Comparison of ENCODE assay signal across 10 cellular contexts in genomic region chr14:99252940-99253868, GRCh38. TPM values are rescaled to one million over a fixed set of nuclear protein-coding genes. Genes with fewer than 3 reads are reported as not detected.
DNase-seq lines count a peak whose midpoint lies in the region; ATAC-seq lines count a peak whose summit lies in the region.
"Had no signal": no experiment of that assay in that cellular context is flagged by ENCODE, and none has a peak within 500 bp of the region (broad histone marks: within the 10 kb centered on the region; RNA-seq: fewer than 3 reads in every experiment).

No MANE protein-coding gene starts in this region.

- H3K4me1 Mint-ChIP-seq in T-helper 2 cell treated with Interferon-gamma antibody and Interleukin-4, amounts not matched to agents 5 μg/mL and 100 μg/mL, for 36 hours (ENCODE audit: low read depth) = peaks cover 88% of the 10 kb centered on the region
- H3K4me1 Mint-ChIP-seq in activated naive CD4-positive, alpha-beta T cell treated with anti-CD3 and anti-CD28 coated beads, Interleukin-2, amount 50 U/mL, for 24 hours = peaks cover 92% of the 10 kb centered on the region
- H3K4me1 Mint-ChIP-seq in natural killer cell treated with Interleukin-12 subunit alpha and Interleukin-12 subunit beta and Interleukin-15 and Interleukin-18, amount 100 ng/mL, for 72 hours (ENCODE audit: low read depth in 2 of 2) = peaks cover 50 to 54% of the 10 kb centered on the region in 2 donors

- H3K4me3 Mint-ChIP-seq in T-helper 2 cell treated with Interferon-gamma antibody and Interleukin-4, amounts not matched to agents 5 μg/mL and 100 μg/mL, for 36 hours = peak overlapping the region; percentile 85
- H3K4me3 Mint-ChIP-seq in activated naive CD4-positive, alpha-beta T cell treated with anti-CD3 and anti-CD28 coated beads, Interleukin-2, amount 50 U/mL, for 24 hours = peak overlapping the region; percentile 90
- H3K4me3 Mint-ChIP-seq in natural killer cell treated with Interleukin-12 subunit alpha and Interleukin-12 subunit beta and Interleukin-15 and Interleukin-18, amount 100 ng/mL, for 72 hours = peak overlapping the region; percentile 51

- peak overlapping the region; percentile 92 for H3K27ac Mint-ChIP-seq in T-helper 2 cell treated with Interferon-gamma antibody and Interleukin-4, amounts not matched to agents 5 μg/mL and 100 μg/mL, for 36 hours
- H3K27ac Mint-ChIP-seq in activated naive CD4-positive, alpha-beta T cell treated with anti-CD3 and anti-CD28 coated beads, Interleukin-2, amount 50 U/mL, for 24 hours = peak overlapping the region; percentile 99
- H3K27ac Mint-ChIP-seq in natural killer cell treated with Interleukin-12 subunit alpha and Interleukin-12 subunit beta and Interleukin-15 and Interleukin-18, amount 100 ng/mL, for 72 hours = peak overlapping the region; percentile 67 to 82

- H3K9me3 Mint-ChIP-seq in T-helper 2 cell treated with Interferon-gamma antibody and Interleukin-4, amounts not matched to agents 5 μg/mL and 100 μg/mL, for 36 hours = no peaks in the 10 kb centered on the region
- H3K9me3 Mint-ChIP-seq in activated naive CD4-positive, alpha-beta T cell treated with anti-CD3 and anti-CD28 coated beads, Interleukin-2, amount 50 U/mL, for 24 hours = no peaks in the 10 kb centered on the region
- H3K9me3 Mint-ChIP-seq in natural killer cell treated with Interleukin-12 subunit alpha and Interleukin-12 subunit beta and Interleukin-15 and Interleukin-18, amount 100 ng/mL, for 72 hours = no peaks in the 10 kb centered on the region

- H3K36me3 Mint-ChIP-seq in T-helper 2 cell treated with Interferon-gamma antibody and Interleukin-4, amounts not matched to agents 5 μg/mL and 100 μg/mL, for 36 hours (ENCODE audit: low read depth) = peaks cover 80% of the 10 kb centered on the region
- peaks cover 12% of the 10 kb centered on the region for H3K36me3 Mint-ChIP-seq in activated naive CD4-positive, alpha-beta T cell treated with anti-CD3 and anti-CD28 coated beads, Interleukin-2, amount 50 U/mL, for 24 hours
- no peaks in the 10 kb centered on the region for H3K36me3 Mint-ChIP-seq in natural killer cell treated with Interleukin-12 subunit alpha and Interleukin-12 subunit beta and Interleukin-15 and Interleukin-18, amount 100 ng/mL, for 72 hours

- DNase-seq in HT-29 (ENCODE audit: low spot score) (peak; percentile 31), Ammon's horn (ENCODE audit: low spot score) (no peak), hippocampal formation (lab: John Stamatoyannopoulos, UW) (no peak), NCI-H2081 (lab: John Stamatoyannopoulos, UW) (no peak)
- DNase-seq in T-helper 2 cell treated with Interferon-gamma antibody and Interleukin-4, amounts not matched to agents 5 μg/mL and 100 μg/mL, for 36 hours (ENCODE audit: low spot score) = no peak
- no peak for DNase-seq in natural killer cell treated with Interleukin-12 subunit alpha and Interleukin-12 subunit beta and Interleukin-15 and Interleukin-18, amount 100 ng/mL, for 72 hours (ENCODE audit: low spot score)
- DNase-seq: Caco-2, GOT3, NCI-H2029 had no signal

- ATAC-seq in natural killer cell treated with Interleukin-12 subunit alpha and Interleukin-12 subunit beta and Interleukin-15 and Interleukin-18, amount 100 ng/mL, for 72 hours = peak; percentile 54 to 60

- H3K27me3 Mint-ChIP-seq in T-helper 2 cell treated with Interferon-gamma antibody and Interleukin-4, amounts not matched to agents 5 μg/mL and 100 μg/mL, for 36 hours (ENCODE audit: low read depth) = no peaks in the 10 kb centered on the region
- H3K27me3 Mint-ChIP-seq in activated naive CD4-positive, alpha-beta T cell treated with anti-CD3 and anti-CD28 coated beads, Interleukin-2, amount 50 U/mL, for 24 hours = no peaks in the 10 kb centered on the region
- no peaks in the 10 kb centered on the region for H3K27me3 Mint-ChIP-seq in natural killer cell treated with Interleukin-12 subunit alpha and Interleukin-12 subunit beta and Interleukin-15 and Interleukin-18, amount 100 ng/mL, for 72 hours

RNA-seq across cellular contexts. Expression of gene BCL11B, which starts 18.8 kb away (rescaled TPM):
- 2.4 and 3.2 TPM in 2 replicates for total RNA-seq in HT-29 (2014; rRNA removed; shearing (Covaris generic))
- total RNA-seq in natural killer cell treated with Interleukin-12 subunit alpha and Interleukin-12 subunit beta and Interleukin-15 and Interleukin-18, amount 100 ng/mL, for 72 hours = 10 to 100 TPM; 12.9 to 27.6 TPM
